In genomic region chr1:225445644-225446297, GRCh38 we compare ENCODE assay signal across 9 cellular contexts. TPM values are rescaled to one million over a fixed set of nuclear protein-coding genes. Genes with fewer than 3 reads are reported as not detected.
DNase-seq lines count a peak whose midpoint lies in the region; ATAC-seq and TF ChIP-seq lines count a peak whose summit lies in the region.
"Had no signal": no experiment of that assay in that cellular context is flagged by ENCODE, and none has a peak within 500 bp of the region (broad histone marks: within the 10 kb centered on the region; RNA-seq: fewer than 3 reads in every experiment).

No MANE protein-coding gene starts in this region.

- H3K4me3 Mint-ChIP-seq in activated CD4-positive, alpha-beta T cell treated with anti-CD3 and anti-CD28 coated beads, Interleukin-2, amount 10 ng/mL, durations not matched to agents 7 days and 5 days: peak overlapping the region; percentile 64
- H3K4me3 Mint-ChIP-seq in activated T-helper 17 cell treated with anti-CD3 and anti-CD28 coated beads, Interleukin-2, amount 50 U/mL, for 72 hours: peak overlapping the region; percentile 90

- peaks cover 2% of the 10 kb centered on the region for H3K9me3 Mint-ChIP-seq in activated CD4-positive, alpha-beta T cell treated with anti-CD3 and anti-CD28 coated beads, Interleukin-2, amount 10 ng/mL, durations not matched to agents 7 days and 5 days
- H3K9me3 Mint-ChIP-seq in activated T-helper 17 cell treated with anti-CD3 and anti-CD28 coated beads, Interleukin-2, amount 50 U/mL, for 72 hours: no peaks in the 10 kb centered on the region

- intact Hi-C loops in left colon (cut with DNase I, micrococcal nuclease): no loop called here
- intact Hi-C loops in testis (cut with DNase I; ENCODE audit: low total_unique reads): no loop called here

- H3K27ac Mint-ChIP-seq in activated CD4-positive, alpha-beta T cell treated with anti-CD3 and anti-CD28 coated beads, Interleukin-2, amount 10 ng/mL, durations not matched to agents 7 days and 5 days: peak overlapping the region; percentile 96
- H3K27ac Mint-ChIP-seq in activated T-helper 17 cell treated with anti-CD3 and anti-CD28 coated beads, Interleukin-2, amount 50 U/mL, for 72 hours: peak overlapping the region; percentile 95

- no peaks in the 10 kb centered on the region for H3K27me3 ChIP-seq in testis

- peak; percentile 32 for DNase-seq in activated CD4-positive, alpha-beta T cell treated with anti-CD3 and anti-CD28 coated beads, Interleukin-2, amount 10 ng/mL, durations not matched to agents 7 days and 5 days
- no peak for DNase-seq in activated CD4-positive, alpha-beta T cell treated with anti-CD3 and anti-CD28 coated beads for 1 hour
- peak in 1 of 2 donors; percentile 43 for DNase-seq in left colon
- no peak for DNase-seq in testis
- DNase-seq in medulla oblongata (ENCODE audit: extremely low spot score): no peak
- DNase-seq: NCI-H1694 had no signal

- H3K9me3 ChIP-seq in testis: no peaks in the 10 kb centered on the region

- POLR2A ChIA-PET in activated CD4-positive, alpha-beta T cell treated with anti-CD3 and anti-CD28 coated beads, Interleukin-2, amount 10 ng/mL, durations not matched to agents 7 days and 5 days (lab: Charles Lee): no interaction called here

- peaks cover 73% of the 10 kb centered on the region for H3K4me1 Mint-ChIP-seq in activated CD4-positive, alpha-beta T cell treated with anti-CD3 and anti-CD28 coated beads, Interleukin-2, amount 10 ng/mL, durations not matched to agents 7 days and 5 days
- H3K4me1 Mint-ChIP-seq in activated T-helper 17 cell treated with anti-CD3 and anti-CD28 coated beads, Interleukin-2, amount 50 U/mL, for 72 hours: peaks cover 24% of the 10 kb centered on the region

- no peaks in the 10 kb centered on the region for H3K27me3 Mint-ChIP-seq in activated CD4-positive, alpha-beta T cell treated with anti-CD3 and anti-CD28 coated beads, Interleukin-2, amount 10 ng/mL, durations not matched to agents 7 days and 5 days
- H3K27me3 Mint-ChIP-seq in activated T-helper 17 cell treated with anti-CD3 and anti-CD28 coated beads, Interleukin-2, amount 50 U/mL, for 72 hours: no peaks in the 10 kb centered on the region

- H3K36me3 ChIP-seq in testis (ENCODE audit: low read depth, missing control alignments): no peaks in the 10 kb centered on the region

- H3K36me3 Mint-ChIP-seq in activated CD4-positive, alpha-beta T cell treated with anti-CD3 and anti-CD28 coated beads, Interleukin-2, amount 10 ng/mL, durations not matched to agents 7 days and 5 days (ENCODE audit: low read depth): peaks cover 2% of the 10 kb centered on the region
- peaks cover 5% of the 10 kb centered on the region for H3K36me3 Mint-ChIP-seq in activated T-helper 17 cell treated with anti-CD3 and anti-CD28 coated beads, Interleukin-2, amount 50 U/mL, for 72 hours (ENCODE audit: low read depth)

- no peak for TF ChIP-seq CTCF in testis (IDR thresholded peaks at IDR 0.05)

- CTCF ChIA-PET in activated CD4-positive, alpha-beta T cell treated with anti-CD3 and anti-CD28 coated beads, Interleukin-2, amount 10 ng/mL, durations not matched to agents 7 days and 5 days (lab: Charles Lee): interaction anchor here (1.1 to 4.4 kb wide), 6 partner anchors 10 to 29 kb away, joined by 3 to 24 read pairs (median 10); no protein-coding TSS in a partner anchor

- H3K4me1 ChIP-seq in testis: peaks cover 41% of the 10 kb centered on the region

- TF ChIP-seq POLR2A in testis (IDR thresholded peaks at IDR 0.05): no peak

- H3K4me3 ChIP-seq in testis: no peak overlapping the region

- WGBS in testis, 2 donors: 57 to 70% methylated on average over 7 of the region's 7 CpGs

- ATAC-seq in activated T-helper 17 cell treated with anti-CD3 and anti-CD28 coated beads, Interleukin-2, amount 50 U/mL, for 72 hours (replicated peaks): peak; percentile 8
- ATAC-seq in left colon (peak; percentile 31), GM21381 (IDR thresholded peaks at IDR 0.05; ENCODE audit: unreplicated experiment) (no peak), HG02981 (IDR thresholded peaks at IDR 0.05; ENCODE audit: unreplicated experiment) (no peak)

- H3K27ac ChIP-seq in testis: peak overlapping the region; percentile 49 to 85

RNA-seq across cellular contexts. Expression of gene LBR, which starts 17.9 kb away (rescaled TPM):
- total RNA-seq in activated CD4-positive, alpha-beta T cell treated with anti-CD3 and anti-CD28 coated beads, Interleukin-2, amount 10 ng/mL, durations not matched to agents 7 days and 5 days: 100 to 1,000 TPM; 239 to 296 TPM
- total RNA-seq in activated T-helper 17 cell treated with anti-CD3 and anti-CD28 coated beads, Interleukin-2, amount 50 U/mL, for 72 hours: 100 to 1,000 TPM; 123 to 184 TPM
- total RNA-seq in left colon (10 to 100 TPM; 85.2 to 88.5 TPM), testis (10 to 100 TPM; 31.7 to 39.9 TPM)
- 40.3 TPM for polyA plus RNA-seq in testis (ENCODE audit: insufficient read depth, low read depth, low replicate concordance)

Comparison
In these comparisons a context has a peak if more than half of its experiments do, and no peak if none do; other contexts are left out.
1. ATAC-seq: peak in activated T-helper 17 cell treated with anti-CD3 and anti-CD28 coated beads, Interleukin-2, amount 50 U/mL, for 72 hours (single experiment) and left colon (single experiment); none in GM21381 (single experiment) and HG02981 (single experiment).